In genomic region chr2:54088191-54088634, GRCh38 we compare ENCODE assay signal across 27 cellular contexts. TPM values are rescaled to one million over a fixed set of nuclear protein-coding genes. Genes with fewer than 3 reads are reported as not detected.
DNase-seq lines count a peak whose midpoint lies in the region; ATAC-seq and TF ChIP-seq lines count a peak whose summit lies in the region.
"Had no signal": no experiment of that assay in that cellular context is flagged by ENCODE, and none has a peak within 500 bp of the region (broad histone marks: within the 10 kb centered on the region; RNA-seq: fewer than 3 reads in every experiment).

No MANE protein-coding gene starts in this region.

- intact Hi-C loops in heart left ventricle (cut with DNase I) (no loop called here), cardiac septum (cut with DNase I) (no loop called here), testis (cut with DNase I; ENCODE audit: low total_unique reads) (no loop called here)

- H3K27me3 ChIP-seq in heart left ventricle (no peaks in the 10 kb centered on the region), hepatocyte (no peaks in the 10 kb centered on the region), testis (no peaks in the 10 kb centered on the region)
- H3K27me3 ChIP-seq: BLaER1 treated with 17β-estradiol and CSF1 and Interleukin-3, amounts not matched to agents 10 nM and 100 nM; cardiac muscle cell; esophagus muscularis mucosa had no signal

- no peaks in the 10 kb centered on the region for H3K9me2 ChIP-seq in hepatocyte (replicated peaks; ENCODE audit: insufficient read depth)

- no peaks in the 10 kb centered on the region for H4K20me1 ChIP-seq in hepatocyte (ENCODE audit: insufficient read depth, poor library complexity, severe bottlenecking)
- H4K20me1 ChIP-seq: BLaER1 treated with 17β-estradiol and CSF1 and Interleukin-3, amounts not matched to agents 10 nM and 100 nM had no signal

- TF ChIP-seq CTCF in heart left ventricle (IDR thresholded peaks at IDR 0.05) (no peak), cardiac fibroblast (IDR thresholded peaks at IDR 0.05; ENCODE audit: low read depth, low read length) (no peak), hepatocyte (IDR thresholded peaks at IDR 0.05; ENCODE audit: poor library complexity) (no peak), testis (IDR thresholded peaks at IDR 0.05) (no peak)

- DNase-seq in heart left ventricle = no peak
- DNase-seq in cardiac septum (ENCODE audit: low spot score) = no peak
- DNase-seq in cardiac fibroblast (ENCODE audit: low read depth in 2 of 2) = peak; percentile 17 to 31
- peak; percentile 20 for DNase-seq in hepatocyte (ENCODE audit: low spot score)
- no peak for DNase-seq in effector CD4-positive, alpha-beta T cell
- DNase-seq in testis = no peak
- DNase-seq in SKM-1 treated with dmso at 0.1 percent for 144 hours (lab: John Stamatoyannopoulos, UW; ENCODE audit: unreplicated experiment) = no peak
- DNase-seq: activated CD4-positive, alpha-beta T cell treated with anti-CD3 and anti-CD28 coated beads for 36 hours; activated naive CD8-positive, alpha-beta T cell treated with anti-CD3 and anti-CD28 coated beads for 36 hours; GF-D8; HCEC 1CT; immature natural killer cell; KG1; MV-4-11; naive thymus-derived CD4-positive, alpha-beta T cell; NCI-H187 treated with DMSO at 0.1 percent for 48 hours; NCI-H446 treated with DMSO at 0.1 percent for 48 hours; NK-92 treated with Interleukin-12 subunit alpha and Interleukin-12 subunit beta, amount 100 ng/mL, for 24 hours; small intestine; stimulated activated CD4-positive, alpha-beta T cell treated with anti-CD3 and anti-CD28 coated beads, Interleukin-2, amount 100 ng/mL, for 48 hours had no signal

- H2AFZ ChIP-seq in hepatocyte = no peak overlapping the region
- H2AFZ ChIP-seq: parathyroid adenoma had no signal

- no peaks in the 10 kb centered on the region for H3K36me3 ChIP-seq in heart left ventricle
- no peaks in the 10 kb centered on the region for H3K36me3 ChIP-seq in hepatocyte (replicated peaks; ENCODE audit: insufficient read depth, low read depth)
- H3K36me3 ChIP-seq in testis (ENCODE audit: low read depth, missing control alignments) = no peaks in the 10 kb centered on the region
- H3K36me3 ChIP-seq: BLaER1 treated with 17β-estradiol and CSF1 and Interleukin-3, amounts not matched to agents 10 nM and 100 nM; cardiac muscle cell; esophagus muscularis mucosa had no signal

- WGBS in heart left ventricle, 4 donors = 61 to 85% (median 81%) methylated on average over 3 to 5 of the region's 5 CpGs
- 51% methylated on average over 5 of the region's 5 CpGs for WGBS in hepatocyte (ENCODE audit: low lambda C conversion rate, missing lambda C conversion rate)
- 85 to 100% methylated on average over 3 to 5 of the region's 5 CpGs for WGBS in testis, 2 donors

- H3K4me2 ChIP-seq in hepatocyte = peak overlapping the region; percentile 62
- H3K4me2 ChIP-seq: BLaER1 treated with 17β-estradiol and CSF1 and Interleukin-3, amounts not matched to agents 10 nM and 100 nM had no signal

- ATAC-seq in heart left ventricle (peak in 3 of 4 donors; percentile 36 to 61 (median 52)), GM18498 (IDR thresholded peaks at IDR 0.05; ENCODE audit: unreplicated experiment) (no peak)
- ATAC-seq: activated CD4-positive, alpha-beta T cell treated with anti-CD3 and anti-CD28 coated beads for 36 hours; GM12878; naive thymus-derived CD4-positive, alpha-beta T cell had no signal

- peaks cover 0 to 12% (median 2%) of the 10 kb centered on the region in 12 donors for H3K4me1 ChIP-seq in heart left ventricle
- H3K4me1 ChIP-seq in hepatocyte (ENCODE audit: insufficient read depth) = peaks cover 11% of the 10 kb centered on the region
- no peaks in the 10 kb centered on the region for H3K4me1 ChIP-seq in testis
- H3K4me1 ChIP-seq: BLaER1 treated with 17β-estradiol and CSF1 and Interleukin-3, amounts not matched to agents 10 nM and 100 nM had no signal

- H3K9me3 ChIP-seq in heart left ventricle (no peaks in the 10 kb centered on the region), hepatocyte (ENCODE audit: low read depth) (no peaks in the 10 kb centered on the region), testis (no peaks in the 10 kb centered on the region)
- H3K9me3 ChIP-seq: esophagus muscularis mucosa had no signal

- H3K4me3 ChIP-seq in heart left ventricle = no peak overlapping the region
- no peak overlapping the region for H3K4me3 ChIP-seq in cardiac fibroblast (replicated peaks in 1 of 2; ENCODE audit: low read depth in 2 of 2, low read length in 2 of 2)
- no peak overlapping the region for H3K4me3 ChIP-seq in hepatocyte
- no peak overlapping the region for H3K4me3 ChIP-seq in testis
- H3K4me3 ChIP-seq: BLaER1 treated with 17β-estradiol and CSF1 and Interleukin-3, amounts not matched to agents 10 nM and 100 nM; cardiac muscle cell; esophagus muscularis mucosa; GM12878 had no signal

- H3K79me2 ChIP-seq in hepatocyte = no peaks in the 10 kb centered on the region
- H3K79me2 ChIP-seq: parathyroid adenoma had no signal

- H3K27ac ChIP-seq in heart left ventricle (peak overlapping the region in 2 of 12 donors; percentile 8 to 18), hepatocyte (peak overlapping the region; percentile 5), testis (no peak overlapping the region)
- H3K27ac ChIP-seq: BLaER1 treated with 17β-estradiol and CSF1 and Interleukin-3, amounts not matched to agents 10 nM and 100 nM; cardiac muscle cell; esophagus muscularis mucosa; HL-60; parathyroid adenoma had no signal

- no peak for TF ChIP-seq POLR2A in heart left ventricle (IDR thresholded peaks at IDR 0.05)
- TF ChIP-seq POLR2A in testis (IDR thresholded peaks at IDR 0.05) = no peak

RNA-seq across cellular contexts. Expression of gene ACYP2, which starts 27.2 kb away (rescaled TPM):
- total RNA-seq in heart left ventricle = 10 to 100 TPM; 39.7 to 83.1 (median 53.2) TPM
- 100 to 1,000 TPM in 1 of 2 donors, 10 to 100 TPM in 1; 42.0 to 107 TPM for polyA plus RNA-seq in heart left ventricle
- 86.1 TPM for total RNA-seq in cardiac septum
- 19.7 and 22.5 TPM in 2 replicates for total RNA-seq in hepatocyte
- polyA plus RNA-seq in hepatocyte = 18.0 and 30.9 TPM in 2 replicates
- 10 to 100 TPM; 34.5 to 36.2 TPM for total RNA-seq in testis
- polyA plus RNA-seq in testis (ENCODE audit: insufficient read depth, low read depth, low replicate concordance) = 23.2 TPM

Comparison
In these comparisons a context has a peak if more than half of its experiments do, and no peak if none do; other contexts are left out.
1. DNase-seq: peak in cardiac fibroblast (2 of 2) and hepatocyte (single experiment); none in heart left ventricle (0 of 5), cardiac septum (single experiment), effector CD4-positive, alpha-beta T cell (single experiment), testis (single experiment) and SKM-1 treated with dmso at 0.1 percent for 144 hours (single experiment).